Comparison of ENCODE assay signal across 16 cellular contexts in genomic region chr17:1906622-1907021, GRCh38.
DNase-seq lines count a peak whose midpoint lies in the region; ATAC-seq lines count a peak whose summit lies in the region.
"Had no signal": no experiment of that assay in that cellular context is flagged by ENCODE, and none has a peak within 500 bp of the region (broad histone marks: within the 10 kb centered on the region; RNA-seq: fewer than 3 reads in every experiment).

No MANE protein-coding gene starts in this region.

- no peak overlapping the region for H4K91ac ChIP-seq in trophoblast cell (ENCODE audit: low read depth, low read length)

- H3K36me3 ChIP-seq in trophoblast cell (ENCODE audit: control insufficient read depth in 1 of 2, insufficient read depth in 2 of 2, low read length in 2 of 2) = no peaks in the 10 kb centered on the region
- H3K36me3 ChIP-seq: pancreas, stomach, uterus had no signal

- H3K27me3 ChIP-seq in trophoblast cell (ENCODE audit: insufficient read depth, low read length) = peaks cover 15% of the 10 kb centered on the region

- H4K12ac ChIP-seq in trophoblast cell (ENCODE audit: low read depth, low read length) = no peak overlapping the region

- no peak for ATAC-seq in HG03457 (IDR thresholded peaks at IDR 0.05; ENCODE audit: unreplicated experiment)
- no peak for ATAC-seq in GM18520 (IDR thresholded peaks at IDR 0.05; ENCODE audit: unreplicated experiment)
- ATAC-seq in HG03432 (IDR thresholded peaks at IDR 0.05; ENCODE audit: unreplicated experiment) = no peak

- no peak overlapping the region for H3K4ac ChIP-seq in trophoblast cell (ENCODE audit: low read depth, low read length)

- no peaks in the 10 kb centered on the region for H3K79me1 ChIP-seq in trophoblast cell (ENCODE audit: low read length)

- no peaks in the 10 kb centered on the region for H3K4me1 ChIP-seq in trophoblast cell (ENCODE audit: control insufficient read depth in 1 of 2, insufficient read depth in 2 of 2, low read length in 2 of 2)

- H3K27ac ChIP-seq in trophoblast cell (ENCODE audit: low read depth, low read length) = no peak overlapping the region
- H3K27ac ChIP-seq: pancreas, stomach, uterus had no signal

- H4K8ac ChIP-seq in trophoblast cell (ENCODE audit: low read depth, low read length) = no peak overlapping the region

- H2AK5ac ChIP-seq in trophoblast cell (ENCODE audit: low read length) = no peak overlapping the region

- no peak overlapping the region for H3K4me2 ChIP-seq in trophoblast cell (ENCODE audit: low read length)

- WGBS in trophoblast cell (ENCODE audit: extremely low coverage, insufficient coverage, insufficient read length) = no CpG with 5 or more reads among the region's 7 CpGs

- no peak overlapping the region for H2BK120ac ChIP-seq in trophoblast cell (ENCODE audit: insufficient read depth, low read length, poor library complexity)

- DNase-seq in ELR (ENCODE audit: low read depth) (peak; percentile 7), NCI-H82 treated with DMSO at 0.1 percent for 48 hours (lab: John Stamatoyannopoulos, UW; ENCODE audit: unreplicated experiment) (peak; percentile 83), fibroblast of peridontal ligament (ENCODE audit: extremely low read depth) (peak; percentile 33), trophoblast cell (no peak), NCI-H1105 treated with DMSO at 0.1 percent for 48 hours (lab: John Stamatoyannopoulos, UW) (no peak)
- DNase-seq: activated naive CD4-positive, alpha-beta T cell; aorta; NCI-H146; NCI-H446; stomach; SW 1271; uterus had no signal

- no peak overlapping the region for H2AFZ ChIP-seq in trophoblast cell (ENCODE audit: insufficient read depth, low read length, poor library complexity)

- no peak overlapping the region for H3K4me3 ChIP-seq in trophoblast cell (ENCODE audit: low read depth, low read length)
- H3K4me3 ChIP-seq: pancreas, stomach, uterus had no signal

- peaks cover 2% of the 10 kb centered on the region for H3K9me3 ChIP-seq in trophoblast cell (ENCODE audit: insufficient read depth, low read depth, low read length)
- H3K9me3 ChIP-seq: pancreas, stomach, uterus had no signal

- peaks cover 2% of the 10 kb centered on the region for H3K79me2 ChIP-seq in trophoblast cell (ENCODE audit: control insufficient read depth, insufficient read depth, low read length, poor library complexity)

- H2BK12ac ChIP-seq in trophoblast cell (ENCODE audit: low read length) = no peak overlapping the region

- H3K18ac ChIP-seq in trophoblast cell (ENCODE audit: low read length) = no peak overlapping the region

- H3K14ac ChIP-seq in trophoblast cell (ENCODE audit: low read length) = no peak overlapping the region

- H3K23ac ChIP-seq in trophoblast cell (ENCODE audit: low read length) = no peak overlapping the region

- no peak overlapping the region for H2BK5ac ChIP-seq in trophoblast cell (ENCODE audit: low read depth, low read length, poor library complexity)

- peak overlapping the region; percentile 9 for H3K9ac ChIP-seq in trophoblast cell (ENCODE audit: low read length)

Comparison
In these comparisons a context has a peak if more than half of its experiments do, and no peak if none do; other contexts are left out.
1. DNase-seq: peak in ELR (single experiment), NCI-H82 treated with DMSO at 0.1 percent for 48 hours (single experiment) and fibroblast of peridontal ligament (single experiment); none in trophoblast cell (0 of 2) and NCI-H1105 treated with DMSO at 0.1 percent for 48 hours (single experiment).